7 cellular contexts compared by ENCODE assay signal in genomic region chr10:82496114-82496513, GRCh38.
"Had no signal": no experiment of that assay in that cellular context is flagged by ENCODE, and none has a peak within 500 bp of the region (broad histone marks: within the 10 kb centered on the region; RNA-seq: fewer than 3 reads in every experiment).

No MANE protein-coding gene starts in this region.

- DNase-seq: H9, HCEC 1CT, IMR-90 had no signal

- FAIRE-seq: H1, H54, HTR-8/SVneo had no signal

- ATAC-seq: GM23338 had no signal

- H3K4me3 ChIP-seq: GM23338 had no signal
